In genomic region chr1:233381806-233382205, GRCh38 we compare ENCODE assay signal across 2 cellular contexts.
TF ChIP-seq lines count a peak whose summit lies in the region.

No MANE protein-coding gene starts in this region.

TF ChIP-seq in A549, 52 proteins besides CTCF, POLR2A, EP300 and RAD21 (continued from another document):
- TF ChIP-seq FOSL2 (IDR thresholded peaks at IDR 0.05), result no peak
- TF ChIP-seq FOSL2 (CRISPR knock-in tag; IDR thresholded peaks at IDR 0.05), result peak; percentile 8; the same call in 1 of the 2 replicates
- TF ChIP-seq MAZ (IDR thresholded peaks at IDR 0.05; ENCODE audit: borderline replicate concordance, low read depth, low read length), result no peak
- no peak for TF ChIP-seq POLR2AphosphoS2 (conservative IDR thresholded peaks at IDR 0.05; ENCODE audit: low read length)

TF ChIP-seq in K562, 482 proteins besides CTCF, POLR2A, EP300 and RAD21 (continued from another document):
- TF ChIP-seq MTA3 (IDR thresholded peaks at IDR 0.05; ENCODE audit: borderline replicate concordance), result no peak
- no peak for TF ChIP-seq ZNF140 (CRISPR knock-in tag; IDR thresholded peaks at IDR 0.05)
